ENCODE assay signal across 24 cellular contexts in genomic region chr6:26280409-26280808, GRCh38.
DNase-seq lines count a peak whose midpoint lies in the region; TF ChIP-seq lines count a peak whose summit lies in the region.
"Had no signal": no experiment of that assay in that cellular context is flagged by ENCODE, and none has a peak within 500 bp of the region (broad histone marks: within the 10 kb centered on the region; RNA-seq: fewer than 3 reads in every experiment).

No MANE protein-coding gene starts in this region.

- no peak overlapping the region for H3K4me2 ChIP-seq in osteoblast (ENCODE audit: insufficient read depth, low read length)

- no peaks in the 10 kb centered on the region for H3K36me3 Mint-ChIP-seq in mesothelial cell of epicardium
- peaks cover 16% of the 10 kb centered on the region for H3K36me3 Mint-ChIP-seq in activated CD4-positive, alpha-beta memory T cell treated with anti-CD3 and anti-CD28 coated beads, Interleukin-2, amount 10 ng/mL, durations not matched to agents 7 days and 5 days (ENCODE audit: low read depth)

- H3K4me1 ChIP-seq in BE2C: 0 out of 2 replicates have a peak, but pooled peaks cover 3% of the 10 kb centered on the region
- H3K4me1 ChIP-seq in osteoblast (ENCODE audit: insufficient read depth, low read length): no peaks in the 10 kb centered on the region
- H3K4me1 ChIP-seq: prostate gland, uterus had no signal

- H3K27me3 Mint-ChIP-seq in mesothelial cell of epicardium (ENCODE audit: low read depth): no peaks in the 10 kb centered on the region
- no peaks in the 10 kb centered on the region for H3K27me3 Mint-ChIP-seq in activated CD4-positive, alpha-beta memory T cell treated with anti-CD3 and anti-CD28 coated beads, Interleukin-2, amount 10 ng/mL, durations not matched to agents 7 days and 5 days

- H3K27me3 ChIP-seq in BE2C: no peaks in the 10 kb centered on the region
- no peaks in the 10 kb centered on the region for H3K27me3 ChIP-seq in osteoblast (ENCODE audit: insufficient read depth, low read length)
- H3K27me3 ChIP-seq: neutrophil, uterus had no signal

- POLR2A ChIA-PET in activated CD4-positive, alpha-beta memory T cell treated with anti-CD3 and anti-CD28 coated beads, Interleukin-2, amount 10 ng/mL, durations not matched to agents 7 days and 5 days (lab: Charles Lee): interaction anchor here (1.0 to 6.4 kb wide), 5 partner anchors 8 to 123 kb away, joined by 3 to 698 read pairs (median 10); a partner anchor contains a TSS

- H3K27ac Mint-ChIP-seq in mesothelial cell of epicardium: peak overlapping the region; percentile 44
- no peak overlapping the region for H3K27ac Mint-ChIP-seq in activated CD4-positive, alpha-beta memory T cell treated with anti-CD3 and anti-CD28 coated beads, Interleukin-2, amount 10 ng/mL, durations not matched to agents 7 days and 5 days

- H3K9me3 ChIP-seq in BE2C (no peaks in the 10 kb centered on the region), osteoblast (ENCODE audit: low read depth, low read length) (no peaks in the 10 kb centered on the region)
- H3K9me3 ChIP-seq: HAP-1, neutrophil, prostate gland, uterus had no signal

- CTCF ChIA-PET in activated CD4-positive, alpha-beta memory T cell treated with anti-CD3 and anti-CD28 coated beads, Interleukin-2, amount 10 ng/mL, durations not matched to agents 7 days and 5 days (lab: Charles Lee): interaction anchor here (0.9 kb wide), 1 partner anchor 61 kb away, joined by 3 read pairs; no protein-coding TSS in a partner anchor

- H3K4me3 ChIP-seq in BE2C (ENCODE audit: low read depth, low read length): no peak overlapping the region
- H3K4me3 ChIP-seq in osteoblast (ENCODE audit: insufficient read depth, low read length): no peak overlapping the region
- H3K4me3 ChIP-seq: HAP-1, prostate gland, SK-N-MC, uterus had no signal

- TF ChIP-seq CTCF in BE2C (IDR thresholded peaks at IDR 0.05; ENCODE audit: low read depth, low read length) (no peak), mesothelial cell of epicardium (IDR thresholded peaks at IDR 0.05; ENCODE audit: unreplicated experiment) (no peak), osteoblast (IDR thresholded peaks at IDR 0.05; ENCODE audit: extremely low read depth, low read depth, low read length) (no peak)

- H3K4me1 Mint-ChIP-seq in mesothelial cell of epicardium: peaks cover 34% of the 10 kb centered on the region
- peaks cover 41% of the 10 kb centered on the region for H3K4me1 Mint-ChIP-seq in activated CD4-positive, alpha-beta memory T cell treated with anti-CD3 and anti-CD28 coated beads, Interleukin-2, amount 10 ng/mL, durations not matched to agents 7 days and 5 days

- H3K4me3 Mint-ChIP-seq in mesothelial cell of epicardium: no peak overlapping the region
- H3K4me3 Mint-ChIP-seq in activated CD4-positive, alpha-beta memory T cell treated with anti-CD3 and anti-CD28 coated beads, Interleukin-2, amount 10 ng/mL, durations not matched to agents 7 days and 5 days: no peak overlapping the region
- H3K4me3 Mint-ChIP-seq: CD8-positive, alpha-beta T cell had no signal

- H3K79me2 ChIP-seq in osteoblast (ENCODE audit: insufficient read depth, low read length): no peaks in the 10 kb centered on the region

- H3K27ac ChIP-seq in osteoblast (ENCODE audit: low read depth, low read length): no peak overlapping the region
- H3K27ac ChIP-seq: neutrophil, prostate gland, uterus had no signal

- peak; percentile 32 for DNase-seq in NCI-H2029 treated with DMSO at 0.1 percent for 48 hours (lab: John Stamatoyannopoulos, UW)
- no peak for DNase-seq in NCI-H2029 (lab: John Stamatoyannopoulos, UW)
- peak; percentile 43 for DNase-seq in BE2C
- peak; percentile 30 for DNase-seq in NAMALWA (ENCODE audit: low spot score)
- DNase-seq in mesothelial cell of epicardium (ENCODE audit: low spot score in 2 of 2, unreplicated experiment in 2 of 2): no peak
- DNase-seq in NCI-H2171 treated with DMSO at 0.1 percent for 48 hours (lab: John Stamatoyannopoulos, UW): no peak
- no peak for DNase-seq in osteoblast (ENCODE audit: insufficient read length, low spot score, missing footprints)
- DNase-seq in activated CD4-positive, alpha-beta memory T cell treated with anti-CD3 and anti-CD28 coated beads, Interleukin-2, amount 10 ng/mL, durations not matched to agents 7 days and 5 days: no peak
- DNase-seq: activated gamma-delta T cell; AML-193; CD8-positive, alpha-beta T cell; DMS153; GDM1; KBM-7; MM.1S; NCI-H1436; NCI-H524; stimulated activated naive CD4-positive, alpha-beta T cell treated with Interleukin-2 at 50 U/mL for 16 hours; T-helper 2 cell; uterus had no signal

- no peaks in the 10 kb centered on the region for H3K9me3 Mint-ChIP-seq in mesothelial cell of epicardium
- H3K9me3 Mint-ChIP-seq in activated CD4-positive, alpha-beta memory T cell treated with anti-CD3 and anti-CD28 coated beads, Interleukin-2, amount 10 ng/mL, durations not matched to agents 7 days and 5 days: no peaks in the 10 kb centered on the region
- H3K9me3 Mint-ChIP-seq: CD8-positive, alpha-beta T cell had no signal

- H3K36me3 ChIP-seq in BE2C (no peaks in the 10 kb centered on the region), osteoblast (ENCODE audit: insufficient read depth, low read length) (no peaks in the 10 kb centered on the region)
- H3K36me3 ChIP-seq: HAP-1, prostate gland, uterus had no signal

- H4K20me1 ChIP-seq in osteoblast (ENCODE audit: insufficient read depth, low read length): no peaks in the 10 kb centered on the region

- H2AFZ ChIP-seq in osteoblast (ENCODE audit: low read length): no peak overlapping the region

Comparison
In these comparisons a context has a peak if more than half of its experiments do, and no peak if none do; other contexts are left out.
1. DNase-seq: peak in NCI-H2029 treated with DMSO at 0.1 percent for 48 hours (single experiment), BE2C (single experiment) and NAMALWA (single experiment); none in NCI-H2029 (single experiment), mesothelial cell of epicardium (0 of 2), NCI-H2171 treated with DMSO at 0.1 percent for 48 hours (single experiment), osteoblast (single experiment) and activated CD4-positive, alpha-beta memory T cell treated with anti-CD3 and anti-CD28 coated beads, Interleukin-2, amount 10 ng/mL, durations not matched to agents 7 days and 5 days (single experiment).